14 cellular contexts compared by ENCODE assay signal in genomic region chr10:29947701-29948060, GRCh38.
DNase-seq lines count a peak whose midpoint lies in the region; ATAC-seq, FAIRE-seq and TF ChIP-seq lines count a peak whose summit lies in the region.
"Had no signal": no experiment of that assay in that cellular context is flagged by ENCODE, and none has a peak within 500 bp of the region (broad histone marks: within the 10 kb centered on the region; RNA-seq: fewer than 3 reads in every experiment).

No MANE protein-coding gene starts in this region.

- no peaks in the 10 kb centered on the region for H3K27me3 ChIP-seq in HUES48 (ENCODE audit: control insufficient read depth, insufficient read depth, low read length)
- no peaks in the 10 kb centered on the region for H3K27me3 ChIP-seq in suprapubic skin
- no peaks in the 10 kb centered on the region for H3K27me3 ChIP-seq in CD8-positive, alpha-beta T cell (ENCODE audit: insufficient read depth, low read length)
- H3K27me3 ChIP-seq: spleen had no signal

- 45% methylated on average over 2 of the region's 2 CpGs for WGBS in suprapubic skin

- CTCF ChIA-PET in CD8-positive, alpha-beta T cell (lab: Charles Lee): no interaction called here

- no peaks in the 10 kb centered on the region for H3K9me3 Mint-ChIP-seq in CD8-positive, alpha-beta T cell
- H3K9me3 Mint-ChIP-seq: activated B cell treated with CpG ODN at 0.5 μM for 24 hours had no signal

- TF ChIP-seq CTCF in kidney (IDR thresholded peaks at IDR 0.05; ENCODE audit: borderline replicate concordance, extremely low read depth, insufficient read depth) (no peak), suprapubic skin (IDR thresholded peaks at IDR 0.05) (no peak)
- TF ChIP-seq CTCF in CD8-positive, alpha-beta T cell (IDR thresholded peaks at IDR 0.05): no peak

- H3K36me3 ChIP-seq in HUES48 (ENCODE audit: control insufficient read depth, insufficient read depth, low read length) (no peaks in the 10 kb centered on the region), kidney (ENCODE audit: control insufficient read depth in 1 of 2, insufficient read depth in 2 of 2, low read length in 2 of 2) (no peaks in the 10 kb centered on the region), suprapubic skin (no peaks in the 10 kb centered on the region)
- H3K36me3 ChIP-seq in CD8-positive, alpha-beta T cell (ENCODE audit: insufficient read depth, low read length): no peaks in the 10 kb centered on the region
- H3K36me3 ChIP-seq: spleen had no signal

- no peak overlapping the region for H3K4me3 Mint-ChIP-seq in CD8-positive, alpha-beta T cell
- H3K4me3 Mint-ChIP-seq: activated B cell treated with CpG ODN at 0.5 μM for 24 hours had no signal

- DNase-seq in dermis blood vessel endothelial cell (peak; percentile 15), kidney (no peak), suprapubic skin (ENCODE audit: low spot score in 2 of 2) (no peak), NCI-H1417 (lab: John Stamatoyannopoulos, UW) (no peak), NCI-H524 (lab: John Stamatoyannopoulos, UW) (no peak)
- no peak for DNase-seq in CD8-positive, alpha-beta T cell
- DNase-seq: activated B cell treated with CpG ODN at 0.5 μM for 24 hours, C1 segment of cervical spinal cord, cerebellar nuclear complex, head of caudate nucleus, NCI-H2171, spleen had no signal

- H3K27me3 Mint-ChIP-seq in CD8-positive, alpha-beta T cell (ENCODE audit: low read depth): peaks cover 2% of the 10 kb centered on the region
- H3K27me3 Mint-ChIP-seq: activated B cell treated with CpG ODN at 0.5 μM for 24 hours had no signal

- intact Hi-C loops in kidney (cut with DNase I): no loop called here
- intact Hi-C loops in CD8-positive, alpha-beta T cell (cut with DNase I, micrococcal nuclease): no loop called here

- no peak for FAIRE-seq in kidney (lab: Jason Lieb, UNC)

- no peaks in the 10 kb centered on the region for H3K9me3 ChIP-seq in HUES48 (ENCODE audit: control insufficient read depth, insufficient read depth, low read length)
- no peaks in the 10 kb centered on the region for H3K9me3 ChIP-seq in kidney (ENCODE audit: control insufficient read depth in 1 of 2, low read length in 2 of 2)
- no peaks in the 10 kb centered on the region for H3K9me3 ChIP-seq in suprapubic skin
- no peaks in the 10 kb centered on the region for H3K9me3 ChIP-seq in CD8-positive, alpha-beta T cell (ENCODE audit: low read length)
- H3K9me3 ChIP-seq: spleen had no signal

- no peak for TF ChIP-seq POLR2A in suprapubic skin (IDR thresholded peaks at IDR 0.05)

- H3K4me1 ChIP-seq in HUES48 (ENCODE audit: control insufficient read depth, insufficient read depth, low read length): no peaks in the 10 kb centered on the region
- peaks cover 14 to 22% of the 10 kb centered on the region in 2 donors for H3K4me1 ChIP-seq in kidney (ENCODE audit: control insufficient read depth in 1 of 2, insufficient read depth in 1 of 2, low read depth in 1 of 2, low read length in 2 of 2)
- peaks cover 66% of the 10 kb centered on the region for H3K4me1 ChIP-seq in suprapubic skin
- H3K4me1 ChIP-seq in CD8-positive, alpha-beta T cell (ENCODE audit: insufficient read depth, low read length): no peaks in the 10 kb centered on the region
- H3K4me1 ChIP-seq: spleen had no signal

- H3K9ac ChIP-seq in HUES48 (ENCODE audit: low read depth, low read length): no peak overlapping the region
- peak overlapping the region in 1 of 2 donors; percentile 24 for H3K9ac ChIP-seq in kidney (ENCODE audit: low read length in 2 of 2)

- H3K4me3 ChIP-seq in HUES48 (ENCODE audit: low read depth, low read length): no peak overlapping the region
- H3K4me3 ChIP-seq in kidney (ENCODE audit: low read length in 2 of 2): no peak overlapping the region
- no peak overlapping the region for H3K4me3 ChIP-seq in suprapubic skin
- H3K4me3 ChIP-seq in CD8-positive, alpha-beta T cell (ENCODE audit: low read depth, low read length): no peak overlapping the region
- H3K4me3 ChIP-seq: spleen had no signal

- no peaks in the 10 kb centered on the region for H3K36me3 Mint-ChIP-seq in CD8-positive, alpha-beta T cell

- no peak for ATAC-seq in GM21447 (IDR thresholded peaks at IDR 0.05; ENCODE audit: unreplicated experiment)
- no peak for ATAC-seq in CD8-positive, alpha-beta T cell

- H3K27ac Mint-ChIP-seq in CD8-positive, alpha-beta T cell: no peak overlapping the region
- H3K27ac Mint-ChIP-seq: activated B cell treated with CpG ODN at 0.5 μM for 24 hours had no signal

- H3K27ac ChIP-seq in HUES48 (ENCODE audit: low read depth, low read length): peak overlapping the region; percentile 53
- H3K27ac ChIP-seq in kidney (ENCODE audit: low read depth in 2 of 2, low read length in 2 of 2): peak overlapping the region; percentile 75 to 79
- H3K27ac ChIP-seq in suprapubic skin: peak overlapping the region; percentile 92
- no peak overlapping the region for H3K27ac ChIP-seq in CD8-positive, alpha-beta T cell (ENCODE audit: low read depth, low read length)
- H3K27ac ChIP-seq: spleen had no signal

- POLR2A ChIA-PET in CD8-positive, alpha-beta T cell (lab: Charles Lee): no interaction called here

- no peak for TF ChIP-seq EP300 in suprapubic skin (IDR thresholded peaks at IDR 0.05)

- H3K4me1 Mint-ChIP-seq in CD8-positive, alpha-beta T cell (ENCODE audit: low read depth): no peaks in the 10 kb centered on the region
- H3K4me1 Mint-ChIP-seq: activated B cell treated with CpG ODN at 0.5 μM for 24 hours had no signal
